7 cellular contexts compared by ENCODE assay signal in genomic region chr20:18632196-18632789, GRCh38. TPM values are rescaled to one million over a fixed set of nuclear protein-coding genes. Genes with fewer than 3 reads are reported as not detected.
DNase-seq lines count a peak whose midpoint lies in the region; ATAC-seq and TF ChIP-seq lines count a peak whose summit lies in the region.

No MANE protein-coding gene starts in this region.

- H3K4me1 ChIP-seq in adrenal gland (replicated peaks in 1 of 2) (no peaks in the 10 kb centered on the region), left ventricle myocardium inferior (no peaks in the 10 kb centered on the region)

- H3K9me3 ChIP-seq in SU-DHL-6 (ENCODE audit: insufficient read depth, low read length): no peaks in the 10 kb centered on the region
- H3K9me3 ChIP-seq in adrenal gland (replicated peaks in 1 of 3): no peaks in the 10 kb centered on the region
- no peaks in the 10 kb centered on the region for H3K9me3 ChIP-seq in left ventricle myocardium inferior (replicated peaks)

- ATAC-seq in GM18498 (IDR thresholded peaks at IDR 0.05; ENCODE audit: unreplicated experiment) (peak; percentile 95), HG02798 (IDR thresholded peaks at IDR 0.05; ENCODE audit: poor library complexity, unreplicated experiment) (peak; percentile 92)

- no peak for TF ChIP-seq POLR2A in adrenal gland (IDR thresholded peaks at IDR 0.05)

- no peaks in the 10 kb centered on the region for H3K36me3 ChIP-seq in SU-DHL-6 (ENCODE audit: low read length)
- H3K36me3 ChIP-seq in adrenal gland (replicated peaks in 1 of 2): no peaks in the 10 kb centered on the region
- H3K36me3 ChIP-seq in left ventricle myocardium inferior: peaks cover 18% of the 10 kb centered on the region

- H3K9me2 ChIP-seq in SU-DHL-6 (replicated peaks; ENCODE audit: insufficient read depth, low read length): no peaks in the 10 kb centered on the region

- no peak overlapping the region for H2AFZ ChIP-seq in SU-DHL-6 (ENCODE audit: low read depth, low read length, severe bottlenecking)

- H3K79me2 ChIP-seq in SU-DHL-6 (ENCODE audit: insufficient read depth, low read length): no peaks in the 10 kb centered on the region

- intact Hi-C loops in adrenal gland (cut with DNase I): loop anchor here (10.0 kb wide), 2 partner anchors 153 to 173 kb away; no protein-coding TSS in a partner anchor
- intact Hi-C loops in left ventricle myocardium inferior (cut with micrococcal nuclease): no loop called here

- no peak overlapping the region for H3K27ac ChIP-seq in SU-DHL-6 (ENCODE audit: low read depth, low read length)
- H3K27ac ChIP-seq in adrenal gland: no peak overlapping the region
- no peak overlapping the region for H3K27ac ChIP-seq in left ventricle myocardium inferior (replicated peaks)

- TF ChIP-seq CTCF in SU-DHL-6 (IDR thresholded peaks at IDR 0.05; ENCODE audit: insufficient read depth, low read length, poor library complexity, severe bottlenecking): peak; percentile 82
- peak; percentile 74 to 94 (median 86) for TF ChIP-seq CTCF in adrenal gland (IDR thresholded peaks at IDR 0.05)
- peak; percentile 90 for TF ChIP-seq CTCF in left ventricle myocardium inferior (IDR thresholded peaks at IDR 0.05; ENCODE audit: borderline replicate concordance)

- H4K20me1 ChIP-seq in SU-DHL-6 (ENCODE audit: low read depth, low read length): no peaks in the 10 kb centered on the region

- H3K9ac ChIP-seq in SU-DHL-6 (ENCODE audit: low read length): no peak overlapping the region

- H3K27me3 ChIP-seq in SU-DHL-6 (ENCODE audit: low read length) (no peaks in the 10 kb centered on the region), adrenal gland (no peaks in the 10 kb centered on the region), left ventricle myocardium inferior (ENCODE audit: low read depth) (no peaks in the 10 kb centered on the region)

- DNase-seq in NCI-H1417 (lab: John Stamatoyannopoulos, UW) (peak; percentile 43 to 81 (median 46)), adrenal gland (peak; percentile 61 to 82 (median 75)), left ventricle myocardium inferior (peak; percentile 44), renal cortical epithelial cell (ENCODE audit: low read depth) (peak; percentile 33)

- H3F3A ChIP-seq in SU-DHL-6 (ENCODE audit: insufficient read depth): no peaks in the 10 kb centered on the region

- H3K4me3 ChIP-seq in SU-DHL-6 (ENCODE audit: insufficient read depth, low read length, poor library complexity, severe bottlenecking) (no peak overlapping the region), adrenal gland (no peak overlapping the region), left ventricle myocardium inferior (no peak overlapping the region)

- H3K4me2 ChIP-seq in SU-DHL-6 (ENCODE audit: low read depth, low read length, poor library complexity, severe bottlenecking): no peak overlapping the region

- WGBS in adrenal gland, 4 donors: 16 to 22% (median 19%) methylated on average over 7 of the region's 7 CpGs

RNA-seq across cellular contexts. Expression of gene DTD1, which starts 44.4 kb away (rescaled TPM):
- total RNA-seq in adrenal gland: 10 to 100 TPM; 19.0 to 37.0 (median 32.9) TPM
- 10 to 100 TPM in 2 of 3 donors, 1 to 10 TPM in 1; 9.5 to 38.9 (median 13.9) TPM for polyA plus RNA-seq in adrenal gland
- total RNA-seq in left ventricle myocardium inferior: 12.2 TPM
- total RNA-seq in renal cortical epithelial cell: 92.6 and 150 TPM in 2 replicates
